ENCODE assay signal across 21 cellular contexts in the genomic region with DNA sequence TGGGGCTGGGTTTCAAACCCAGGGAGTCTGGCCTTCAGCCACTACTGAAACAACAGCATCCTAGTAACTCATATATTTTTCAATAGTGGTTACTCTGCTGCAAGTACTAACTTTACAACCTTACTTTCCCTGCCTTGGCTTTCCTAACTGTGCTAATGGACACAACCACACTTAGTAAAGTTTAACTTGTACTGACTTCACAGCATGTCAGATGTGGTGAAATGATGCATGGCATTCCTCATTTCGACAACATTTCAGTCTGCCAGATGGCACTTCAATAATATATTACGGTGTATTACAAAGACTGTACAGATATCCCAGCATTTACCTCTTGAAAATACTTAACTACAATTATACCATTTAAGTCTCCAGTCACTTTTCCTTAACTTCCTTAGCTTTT. TPM values are rescaled to one million over a fixed set of nuclear protein-coding genes. Genes with fewer than 3 reads are reported as not detected.
"Had no signal": no experiment of that assay in that cellular context is flagged by ENCODE, and none has a peak within 500 bp of the region (broad histone marks: within the 10 kb centered on the region; RNA-seq: fewer than 3 reads in every experiment).

No MANE protein-coding gene starts in this region.

- ATAC-seq: effector memory CD8-positive, alpha-beta T cell; gastroesophageal sphincter; left lobe of liver; naive thymus-derived CD4-positive, alpha-beta T cell; right lobe of liver; stimulated activated naive B cell treated with anti-CD40 and anti-IgM and Interleukin-4, amounts not matched to agents 10 μg/mL and 1 μg/mL and 100 μg/mL, for 72 hours; stimulated activated naive CD8-positive, alpha-beta T cell treated with anti-CD3 and anti-CD28 coated beads, Interleukin-15, amount 100 ng/mL, for 72 hours; upper lobe of right lung had no signal

- DNase-seq: effector memory CD8-positive, alpha-beta T cell; esophagus squamous epithelium; foreskin fibroblast; immature natural killer cell; mammary epithelial cell; naive thymus-derived CD4-positive, alpha-beta T cell; nephron progenitor cell; retina; right lobe of liver; spleen; stimulated activated CD4-positive, alpha-beta T cell treated with anti-CD3 and anti-CD28 coated beads, Interleukin-15, amount 100 ng/mL, for 24 hours; stimulated activated CD4-positive, alpha-beta T cell treated with anti-CD3 and anti-CD28 coated beads, Interleukin-1b, Interleukin-23, amount 100 ng/mL, for 48 hours; stimulated activated CD4-positive, alpha-beta T cell treated with anti-CD3 and anti-CD28 coated beads, Interleukin-4, amount 100 ng/mL, for 24 hours; stimulated activated naive B cell treated with anti-CD40 and anti-IgM and Interleukin-4, amounts not matched to agents 10 μg/mL and 1 μg/mL and 100 μg/mL, for 72 hours; stimulated activated naive CD8-positive, alpha-beta T cell treated with anti-CD3 and anti-CD28 coated beads, Interleukin-15, amount 100 ng/mL, for 72 hours; testis; upper lobe of right lung had no signal

RNA-seq across cellular contexts. Expression of a gene that starts 27.8 kb away (rescaled TPM):
- total RNA-seq: subcutaneous adipose tissue, upper lobe of right lung, vagina had no signal
